Comparison of ENCODE assay signal across 8 cellular contexts in genomic region chr20:37095108-37095608, GRCh38. TPM values are rescaled to one million over a fixed set of nuclear protein-coding genes. Genes with fewer than 3 reads are reported as not detected.
DNase-seq lines count a peak whose midpoint lies in the region; ATAC-seq and TF ChIP-seq lines count a peak whose summit lies in the region.

No MANE protein-coding gene starts in this region.

- H3K4me3 ChIP-seq in Caco-2 (ENCODE audit: low read depth, low read length) = peak overlapping the region; percentile 75
- peak overlapping the region; percentile 77 for H3K4me3 ChIP-seq in Karpas-422 (ENCODE audit: low read length)
- H3K4me3 ChIP-seq in epithelial cell of esophagus (ENCODE audit: low read length) = peak overlapping the region; percentile 72
- H3K4me3 ChIP-seq in uterus = peak overlapping the region; percentile 71 to 92

- peak overlapping the region; percentile 95 for H3K27ac Mint-ChIP-seq in Caco-2 (ENCODE audit: unreplicated experiment)
- peak overlapping the region; percentile 91 to 99 (median 98) for H3K27ac Mint-ChIP-seq in naive thymus-derived CD8-positive, alpha-beta T cell

- no TSS peak for BruUV-seq in Caco-2 (replicated peaks; lab: Mats Ljungman, UMichigan)

- H3K36me3 Mint-ChIP-seq in Caco-2 (ENCODE audit: insufficient read depth, unreplicated experiment) = peaks cover 35% of the 10 kb centered on the region
- H3K36me3 Mint-ChIP-seq in naive thymus-derived CD8-positive, alpha-beta T cell = peaks cover 0 to 15% (median 4%) of the 10 kb centered on the region in 3 donors

- peak overlapping the region; percentile 73 for H3K4me2 ChIP-seq in Karpas-422 (ENCODE audit: low read depth, low read length, poor library complexity, severe bottlenecking)

- intact Hi-C loops in Caco-2 (cut with micrococcal nuclease; ENCODE audit: unreplicated experiment) (loop anchor here (1.0 kb wide), 1 partner anchor 83 kb away; no protein-coding TSS in a partner anchor), uterus (cut with DNase I; ENCODE audit: low total_unique reads) (no loop called here)

- no peak for TF ChIP-seq POLR2A in uterus (IDR thresholded peaks at IDR 0.05)

- H3K9me3 Mint-ChIP-seq in Caco-2 (ENCODE audit: unreplicated experiment) = no peaks in the 10 kb centered on the region
- H3K9me3 Mint-ChIP-seq in naive thymus-derived CD8-positive, alpha-beta T cell = no peaks in the 10 kb centered on the region

- H2AFZ ChIP-seq in Karpas-422 (ENCODE audit: low read length) = 0 out of 2 replicates have a peak overlapping the region, but pooled peaks have one; percentile 8

- CTCF ChIA-PET in Caco-2 (lab: Charles Lee) = interaction anchor here (0.7 to 1.8 kb wide), 5 partner anchors 80 to 100 kb away, joined by 3 to 9 read pairs (median 6); partner anchors contain the start of genes MROH8 and RPN2

- peaks cover 52% of the 10 kb centered on the region for H3K79me2 ChIP-seq in Karpas-422 (ENCODE audit: low read length)

- H3K27me3 ChIP-seq in Caco-2 (replicated peaks; ENCODE audit: control insufficient read depth, insufficient read depth, low read length) = no peaks in the 10 kb centered on the region
- H3K27me3 ChIP-seq in Karpas-422 (ENCODE audit: low read length) = no peaks in the 10 kb centered on the region
- no peaks in the 10 kb centered on the region for H3K27me3 ChIP-seq in uterus

- peak; percentile 32 for ATAC-seq in GM21360 (IDR thresholded peaks at IDR 0.05; ENCODE audit: unreplicated experiment)
- ATAC-seq in naive thymus-derived CD8-positive, alpha-beta T cell = peak; percentile 55 to 76

- POLR2A ChIA-PET in Caco-2 (lab: Charles Lee) = interaction anchor here (0.5 to 2.3 kb wide), 2 partner anchors 68 to 84 kb away, joined by 4 to 38 read pairs; partner anchors contain the start of genes MROH8 and RPN2
- POLR2A ChIA-PET in naive thymus-derived CD8-positive, alpha-beta T cell (lab: Charles Lee) = interaction anchor here (0.6 to 2.6 kb wide), 17 partner anchors 14 to 165 kb away, joined by 3 to 24 read pairs (median 4); partner anchors contain the start of genes MROH8 and RPN2

- H3K27ac ChIP-seq in Karpas-422 (ENCODE audit: low read length) (peak overlapping the region; percentile 83), uterus (peak overlapping the region; percentile 77 to 82)

- H3K9me2 ChIP-seq in Karpas-422 (replicated peaks; ENCODE audit: insufficient read depth, low read length) = no peaks in the 10 kb centered on the region

- H3K27me3 Mint-ChIP-seq in Caco-2 (ENCODE audit: insufficient read depth, unreplicated experiment) = no peaks in the 10 kb centered on the region
- peaks cover 0 to 2% (median 0%) of the 10 kb centered on the region in 5 donors for H3K27me3 Mint-ChIP-seq in naive thymus-derived CD8-positive, alpha-beta T cell

- H3K4me1 ChIP-seq in Caco-2 (peaks cover 12% of the 10 kb centered on the region), Karpas-422 (ENCODE audit: low read length) (peaks cover 48% of the 10 kb centered on the region), uterus (no peaks in the 10 kb centered on the region)

- H3K4me3 Mint-ChIP-seq in Caco-2 (ENCODE audit: unreplicated experiment) = peak overlapping the region; percentile 91
- H3K4me3 Mint-ChIP-seq in naive thymus-derived CD8-positive, alpha-beta T cell = peak overlapping the region; percentile 93 to 100 (median 98)

- peaks cover 20% of the 10 kb centered on the region for H3K4me1 Mint-ChIP-seq in Caco-2 (ENCODE audit: low read depth, unreplicated experiment)
- H3K4me1 Mint-ChIP-seq in naive thymus-derived CD8-positive, alpha-beta T cell = peaks cover 15 to 38% (median 26%) of the 10 kb centered on the region in 4 donors

- H4K20me1 ChIP-seq in Karpas-422 (ENCODE audit: insufficient read depth, low read depth, low read length) = no peaks in the 10 kb centered on the region

- H3K36me3 ChIP-seq in Caco-2 (ENCODE audit: control insufficient read depth, insufficient read depth, low read length) (peaks cover 3% of the 10 kb centered on the region; the same call in 1 of the 2 replicates), Karpas-422 (ENCODE audit: insufficient read depth, low read length) (peaks cover 16% of the 10 kb centered on the region; the same call in 1 of the 2 replicates), uterus (no peaks in the 10 kb centered on the region)

- peak overlapping the region; percentile 83 for H3K9ac ChIP-seq in Karpas-422 (ENCODE audit: low read length)

- H3K9me3 ChIP-seq in Caco-2 (no peaks in the 10 kb centered on the region), Karpas-422 (ENCODE audit: low read length) (no peaks in the 10 kb centered on the region), uterus (no peaks in the 10 kb centered on the region)

- TF ChIP-seq CTCF in Caco-2 (IDR thresholded peaks at IDR 0.05; ENCODE audit: insufficient read depth in 1 of 2, low read depth in 1 of 2, low read length in 1 of 2, severe bottlenecking in 1 of 2, unreplicated experiment in 1 of 2) (no peak), epithelial cell of esophagus (IDR thresholded peaks at IDR 0.05; ENCODE audit: insufficient read depth, low read depth, low read length, missing control alignments) (no peak), uterus (IDR thresholded peaks at IDR 0.05) (no peak)

- peak in 1 of 2 experiments; percentile 58 for DNase-seq in Caco-2
- peak; percentile 82 for DNase-seq in Karpas-422
- peak; percentile 22 to 28 for DNase-seq in activated CD4-positive, alpha-beta T cell treated with anti-CD3 and anti-CD28 coated beads for 4 hours
- no peak for DNase-seq in epithelial cell of esophagus (ENCODE audit: low read depth)
- DNase-seq in naive thymus-derived CD8-positive, alpha-beta T cell = peak; percentile 19 to 79 (median 51)
- no peak for DNase-seq in uterus
- no peak for DNase-seq in NCI-H2171 (lab: John Stamatoyannopoulos, UW)

RNA-seq across cellular contexts. Expression of gene RBL1, which starts 0.6 kb away (rescaled TPM):
- 35.9 and 37.0 TPM in 2 replicates for total RNA-seq in Caco-2 (2022)
- 12.5 and 19.2 TPM in 2 replicates for total RNA-seq in Karpas-422 (2014; rRNA removed; shearing (Covaris generic); ENCODE audit: low replicate concordance)
- 10 to 100 TPM; 19.8 to 26.2 TPM for total RNA-seq in naive thymus-derived CD8-positive, alpha-beta T cell
- polyA plus RNA-seq in naive thymus-derived CD8-positive, alpha-beta T cell = 1 to 10 TPM; 6.2 to 7.6 (median 7.0) TPM
- total RNA-seq in uterus = 10 to 100 TPM in 3 of 4 donors, under 1 TPM in 1; 0.51 to 28.1 (median 12.0) TPM

Comparison
In these comparisons a context has a peak if more than half of its experiments do, and no peak if none do; other contexts are left out.
1. DNase-seq: peak in Karpas-422 (single experiment), activated CD4-positive, alpha-beta T cell treated with anti-CD3 and anti-CD28 coated beads for 4 hours (2 of 2) and naive thymus-derived CD8-positive, alpha-beta T cell (10 of 10); none in epithelial cell of esophagus (single experiment), uterus (0 of 2) and NCI-H2171 (single experiment).
2. Peak in every context shown above with its lines, with median percentiles within 50 percentile points of each other: H3K4me3 ChIP-seq.